ENCODE assay signal across 14 cellular contexts in the genomic region with DNA sequence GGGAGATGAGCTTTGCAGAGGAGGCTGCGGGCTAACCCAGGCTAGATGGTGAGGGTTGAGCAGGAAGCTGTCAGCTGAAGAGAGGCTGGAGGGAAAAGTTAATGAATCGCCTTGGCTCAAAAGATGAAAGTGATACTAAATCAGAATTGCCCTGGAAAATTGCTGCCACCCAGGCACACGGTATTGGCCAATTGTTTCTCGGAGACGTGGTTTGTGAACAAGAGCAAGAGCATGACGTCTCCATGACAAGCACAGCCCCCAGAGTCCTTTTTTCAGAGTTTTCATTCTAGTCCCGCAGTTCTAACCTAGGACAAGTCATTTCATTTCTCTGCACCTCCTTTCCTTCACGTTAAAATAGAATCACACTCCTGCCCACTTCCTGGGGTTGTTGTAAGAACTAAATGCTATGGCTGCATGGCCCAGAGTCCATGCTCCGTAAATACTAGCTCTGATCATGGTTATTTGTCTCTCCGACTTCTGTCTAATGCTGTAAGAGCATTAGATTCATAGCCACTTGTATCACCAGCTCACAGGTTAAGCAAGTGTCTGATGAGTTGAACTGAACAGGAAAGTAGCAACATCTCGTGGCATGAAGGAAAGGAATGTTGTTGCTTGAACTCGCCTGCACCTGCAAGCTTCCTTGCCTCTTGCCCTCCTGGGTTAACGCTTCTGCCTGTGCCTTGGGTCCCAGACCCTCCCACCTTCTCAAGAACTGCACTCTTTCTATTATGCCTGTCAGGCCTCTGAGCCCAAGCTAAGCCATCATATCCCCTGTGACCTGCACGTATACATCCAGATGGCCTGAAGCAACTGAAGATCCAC. TPM values are rescaled to one million over a fixed set of nuclear protein-coding genes. Genes with fewer than 3 reads are reported as not detected.
DNase-seq lines count a peak whose midpoint lies in the region; ATAC-seq, FAIRE-seq and TF ChIP-seq lines count a peak whose summit lies in the region.
"Had no signal": no experiment of that assay in that cellular context is flagged by ENCODE, and none has a peak within 500 bp of the region (broad histone marks: within the 10 kb centered on the region; RNA-seq: fewer than 3 reads in every experiment).

No MANE protein-coding gene starts in this region.

- no peak overlapping the region for H3K4me3 ChIP-seq in CD4-positive, alpha-beta memory T cell (ENCODE audit: low read length in 2 of 2)
- H3K4me3 ChIP-seq in PC-3 (ENCODE audit: low read length) (no peak overlapping the region), GM12878 (no peak overlapping the region)
- H3K4me3 ChIP-seq: testis had no signal

- H3F3A ChIP-seq in PC-3 (ENCODE audit: low read length, unreplicated experiment) = no peaks in the 10 kb centered on the region

- H3K4me3 Mint-ChIP-seq in CD4-positive, alpha-beta memory T cell = peak overlapping the region; percentile 66 to 86 (median 80)

- H3K27ac ChIP-seq in CD4-positive, alpha-beta memory T cell (ENCODE audit: low read depth, low read length) = peak overlapping the region; percentile 1
- no peak overlapping the region for H3K27ac ChIP-seq in PC-3 (ENCODE audit: low read length)
- peak overlapping the region; percentile 45 for H3K27ac ChIP-seq in GM12878 (ENCODE audit: control insufficient read depth, insufficient read depth)
- H3K27ac ChIP-seq: testis had no signal

- H3K27me3 ChIP-seq in CD4-positive, alpha-beta memory T cell (ENCODE audit: insufficient read depth, low read length) = no peaks in the 10 kb centered on the region
- H3K27me3 ChIP-seq in PC-3 (ENCODE audit: low read length) = no peaks in the 10 kb centered on the region
- H3K27me3 ChIP-seq in GM12878 (replicated peaks in 1 of 2; ENCODE audit: control insufficient read depth in 2 of 2, insufficient read depth in 2 of 2, low read length in 1 of 2) = no peaks in the 10 kb centered on the region
- H3K27me3 ChIP-seq: testis had no signal

- peaks cover 0 to 11% (median 6%) of the 10 kb centered on the region in 8 donors for H3K9me3 Mint-ChIP-seq in CD4-positive, alpha-beta memory T cell

- H3K79me2 ChIP-seq in PC-3 (ENCODE audit: low read length) (no peaks in the 10 kb centered on the region), GM12878 (ENCODE audit: control insufficient read depth, insufficient read depth, low read length) (no peaks in the 10 kb centered on the region)

- TF ChIP-seq POLR2A in GM12878 (IDR thresholded peaks at IDR 0.05; ENCODE audit: low read depth, low read length) = no peak

- TF ChIP-seq EP300 in GM12878 (IDR thresholded peaks at IDR 0.05; ENCODE audit: borderline replicate concordance in 1 of 2, control insufficient read depth in 1 of 2, low read depth in 2 of 2, low read length in 2 of 2) = no peak

- peaks cover 10% of the 10 kb centered on the region for H3K36me3 ChIP-seq in CD4-positive, alpha-beta memory T cell (ENCODE audit: insufficient read depth, low read length)
- H3K36me3 ChIP-seq in PC-3 (ENCODE audit: low read depth, low read length) = peaks cover 9% of the 10 kb centered on the region
- peaks cover 0 to 2% of the 10 kb centered on the region in 2 experiments; a peak in 1 of 4 replicates for H3K36me3 ChIP-seq in GM12878 (ENCODE audit: control insufficient read depth in 2 of 2, insufficient read depth in 2 of 2, low read length in 1 of 2)

- H3K36me3 Mint-ChIP-seq in CD4-positive, alpha-beta memory T cell = peaks cover 18 to 21% of the 10 kb centered on the region in 2 donors

- RAD21 ChIA-PET in GM12878 (lab: Charles Lee; ENCODE audit: unreplicated experiment) = no interaction called here

- intact Hi-C loops in CD4-positive, alpha-beta memory T cell (cut with micrococcal nuclease) = no loop called here
- intact Hi-C loops in PC-3 (cut with micrococcal nuclease) = no loop called here
- intact Hi-C loops in GM12878 (cut with micrococcal nuclease; ENCODE audit: unreplicated experiment) = no loop called here

- H3K9me2 ChIP-seq in PC-3 (replicated peaks; ENCODE audit: low read length) = no peaks in the 10 kb centered on the region

- POLR2A ChIA-PET in CD4-positive, alpha-beta memory T cell (lab: Charles Lee; ENCODE audit: partially characterized antibody) = no interaction called here
- POLR2A ChIA-PET in PC-3 (lab: Charles Lee; ENCODE audit: unreplicated experiment) = no interaction called here
- POLR2A ChIA-PET in GM12878 (lab: Charles Lee) = no interaction called here

- 49% methylated on average over 14 of the region's 14 CpGs for WGBS in GM12878 (ENCODE audit: insufficient coverage, insufficient replicate concordance, low lambda C conversion rate, missing lambda C conversion rate)

- BruUV-seq in PC-3 (replicated peaks; lab: Mats Ljungman, UMichigan) (TSS peak; percentile 24), GM12878 (replicated peaks; lab: Mats Ljungman, UMichigan) (no TSS peak)

- H3K4me1 ChIP-seq in CD4-positive, alpha-beta memory T cell (ENCODE audit: insufficient read depth, low read length) = peaks cover 10% of the 10 kb centered on the region
- H3K4me1 ChIP-seq in PC-3 (ENCODE audit: insufficient read depth, low read length) (peaks cover 9% of the 10 kb centered on the region), GM12878 (ENCODE audit: control insufficient read depth, insufficient read depth, low read length) (peaks cover 16% of the 10 kb centered on the region)
- H3K4me1 ChIP-seq: testis had no signal

- H3K4me1 Mint-ChIP-seq in CD4-positive, alpha-beta memory T cell = peaks cover 15 to 20% (median 17%) of the 10 kb centered on the region in 4 donors

- peaks cover 0 to 4% of the 10 kb centered on the region in 2 donors for H3K9me3 ChIP-seq in CD4-positive, alpha-beta memory T cell (ENCODE audit: control insufficient read depth in 1 of 2, low read length in 2 of 2)
- H3K9me3 ChIP-seq in PC-3 (ENCODE audit: low read length) (no peaks in the 10 kb centered on the region), GM12878 (replicated peaks; ENCODE audit: control insufficient read depth, insufficient read depth, low read length) (peaks cover 3% of the 10 kb centered on the region; the same call in 1 of the 3 replicates)
- H3K9me3 ChIP-seq: testis had no signal

- in situ Hi-C loops in GM12878 (cut with MboI) = no loop called here

- no peak for TF ChIP-seq RAD21 in GM12878 (IDR thresholded peaks at IDR 0.05; ENCODE audit: insufficient read depth, low read depth, low read length)

- peaks cover 0 to 2% of the 10 kb centered on the region in 2 donors for H3K27me3 Mint-ChIP-seq in CD4-positive, alpha-beta memory T cell

- no peak overlapping the region for H2AFZ ChIP-seq in PC-3 (ENCODE audit: low read length)
- H2AFZ ChIP-seq in GM12878 (ENCODE audit: control insufficient read depth, low read depth, low read length) = peak overlapping the region; percentile 79

- H3K9ac ChIP-seq in PC-3 (ENCODE audit: low read length) = no peak overlapping the region
- H3K9ac ChIP-seq in GM12878 (ENCODE audit: control insufficient read depth, insufficient read depth, low read length) = peak overlapping the region; percentile 19; the same call in 1 of the 2 replicates

- ATAC-seq in PC-3 = no peak
- ATAC-seq in GM12878 = peak; percentile 38; the same call in 2 of the 3 replicates
- ATAC-seq in HG03432 (IDR thresholded peaks at IDR 0.05; ENCODE audit: unreplicated experiment) = no peak
- no peak for ATAC-seq in GM18511 (IDR thresholded peaks at IDR 0.05; ENCODE audit: unreplicated experiment)
- ATAC-seq: heart left ventricle had no signal

- no peak for FAIRE-seq in GM12878 (lab: Jason Lieb, UNC)

- no peak for TF ChIP-seq CTCF in PC-3 (conservative IDR thresholded peaks at IDR 0.05; ENCODE audit: low read depth, low read length)
- no peak for TF ChIP-seq CTCF in GM12878 (IDR thresholded peaks at IDR 0.05 in 2 of 3, conservative IDR thresholded peaks at IDR 0.05 in 1 of 3; ENCODE audit: control insufficient read depth in 2 of 3, extremely low read depth in 1 of 3, insufficient read depth in 1 of 3, low read depth in 3 of 3, low read length in 3 of 3)

- H4K20me1 ChIP-seq in PC-3 (ENCODE audit: low read length) = no peaks in the 10 kb centered on the region
- no peaks in the 10 kb centered on the region for H4K20me1 ChIP-seq in GM12878 (ENCODE audit: control insufficient read depth, insufficient read depth)

- SMC1A ChIA-PET in GM12878 (lab: Charles Lee; ENCODE audit: uncharacterized antibody, unreplicated experiment) = interaction anchor here (1.7 kb wide), 1 partner anchor 36 kb away, joined by 4 read pairs; no protein-coding TSS in a partner anchor

- H3K4me2 ChIP-seq in PC-3 (ENCODE audit: low read length) (no peak overlapping the region), GM12878 (ENCODE audit: control insufficient read depth, insufficient read depth) (peak overlapping the region; percentile 70)

- H3K27ac Mint-ChIP-seq in CD4-positive, alpha-beta memory T cell = peak overlapping the region; percentile 62 to 94 (median 78)

- peak in 2 of 5 donors; percentile 3 to 9 for DNase-seq in CD4-positive, alpha-beta memory T cell
- DNase-seq in PC-3 (no peak), GM12878 (ENCODE audit: low read depth, low spot score) (no peak), hepatic stellate cell (ENCODE audit: low spot score) (no peak), NCI-H2171 treated with DMSO at 0.1 percent for 48 hours (lab: John Stamatoyannopoulos, UW) (no peak)
- DNase-seq in stimulated activated CD4-positive, alpha-beta T cell treated with anti-CD3 and anti-CD28 coated beads, Interleukin-15, amount 100 ng/mL, for 48 hours (ENCODE audit: low read depth in 2 of 2) = peak; percentile 22 to 39
- DNase-seq: activated effector memory CD4-positive, alpha-beta T cell treated with Interleukin-2 at 50 U/mL for 16 hours; cortex of kidney; heart left ventricle; Karpas-422; NCI-H526; testis had no signal

- CTCF ChIA-PET in CD4-positive, alpha-beta memory T cell (lab: Charles Lee; ENCODE audit: partially characterized antibody) = no interaction called here
- CTCF ChIA-PET in PC-3 (lab: Charles Lee) = no interaction called here
- CTCF ChIA-PET in GM12878 (lab: Yijun Ruan, JAX) = interaction anchor here (0.5 kb wide), 1 partner anchor 1426 kb away, joined by 3 read pairs; no protein-coding TSS in a partner anchor

RNA-seq across cellular contexts. Expression of gene NUP50, which starts 33.8 kb away (rescaled TPM):
- total RNA-seq in CD4-positive, alpha-beta memory T cell = 100 to 1,000 TPM; 142 to 158 TPM
- polyA plus RNA-seq in CD4-positive, alpha-beta memory T cell = 10 to 100 TPM; 40.1 to 63.3 TPM
- total RNA-seq in PC-3 (2014; rRNA removed) = 65.0 and 69.9 TPM in 2 replicates
- 87.1 and 92.4 TPM in 2 replicates for total RNA-seq in GM12878 (2013; cell fraction: nucleolus; rRNA removed)
- total RNA-seq in GM12878 (2014; rRNA removed) = 79.0 and 83.2 TPM in 2 replicates
- total RNA-seq in GM12878 (2014; rRNA removed; fragmentation: Illumina TruSeq; extraction: Trizol) = 79.3 and 84.3 TPM in 2 replicates
- total RNA-seq in GM12878 (2021) = 117 and 125 TPM in 2 replicates
- polyA plus RNA-seq in GM12878 (2011; ENCODE audit: low read depth) = 26.3 TPM
- 46.4 and 49.5 TPM in 2 replicates for polyA plus RNA-seq in GM12878 (2011; rRNA removed)
- polyA plus RNA-seq in GM12878 (2011; cell fraction: cytosol; rRNA removed) = 33.5 and 36.6 TPM in 2 replicates
- 39.1 and 47.0 TPM in 2 replicates for polyA plus RNA-seq in GM12878 (2011; cell fraction: nucleus; rRNA removed)
- 39.6 and 44.2 TPM in 2 replicates for polyA plus RNA-seq in GM12878 (2012)
- 82.5 and 91.0 TPM in 2 replicates for polyA plus RNA-seq in GM12878 (2014; fragmentation: Illumina TruSeq; extraction: Trizol)
- polyA plus RNA-seq in GM12878 (2014; fragmentation: Nextera tagmentation; extraction: Ambion mirVana) = 10 to 100 TPM; 36.8 to 43.4 TPM
- 66.9 and 71.3 TPM in 2 replicates for polyA plus RNA-seq in GM12878 (2014; rRNA removed)
- 10 to 100 TPM; 78.7 to 89.4 TPM for polyA plus RNA-seq in GM12878 (2016; fragmentation: Nextera tagmentation; extraction: Ambion mirVana)
- 80.2 and 102 TPM in 2 replicates for polyA minus RNA-seq in GM12878 (2011; rRNA and poly(A)+ RNA removed)
- 19.0 and 23.5 TPM in 2 replicates for polyA minus RNA-seq in GM12878 (2011; cell fraction: cytosol; rRNA and poly(A)+ RNA removed)
- polyA minus RNA-seq in GM12878 (2011; cell fraction: nucleus; rRNA and poly(A)+ RNA removed) = 29.1 and 45.1 TPM in 2 replicates

Comparison
In these comparisons a context has a peak if more than half of its experiments do, and no peak if none do; other contexts are left out.
1. DNase-seq: peak in stimulated activated CD4-positive, alpha-beta T cell treated with anti-CD3 and anti-CD28 coated beads, Interleukin-15, amount 100 ng/mL, for 48 hours (2 of 2); none in PC-3 (single experiment), GM12878 (single experiment), hepatic stellate cell (single experiment) and NCI-H2171 treated with DMSO at 0.1 percent for 48 hours (single experiment).